Comparison of ENCODE assay signal across 6 cellular contexts in the genomic region with DNA sequence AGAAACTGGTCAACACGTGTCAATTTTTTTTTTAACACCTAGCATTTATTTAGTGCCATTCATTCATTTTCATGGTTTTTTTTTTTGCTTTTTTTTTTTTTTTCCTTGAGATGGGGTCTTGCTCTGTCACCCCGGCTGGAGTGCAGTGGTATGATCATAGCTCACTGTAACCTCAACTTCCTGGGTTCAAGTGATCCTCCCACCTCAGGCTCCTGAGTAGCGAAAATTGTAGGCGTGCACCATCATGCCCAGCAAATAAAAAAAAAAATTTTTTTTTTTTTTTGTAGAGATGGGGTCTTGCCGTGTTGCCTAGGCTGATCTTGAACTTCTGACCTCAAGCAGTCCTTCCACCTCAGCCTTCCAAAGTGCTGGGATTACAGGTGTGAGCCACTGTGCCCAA.
"Had no signal": no experiment of that assay in that cellular context is flagged by ENCODE, and none has a peak within 500 bp of the region (broad histone marks: within the 10 kb centered on the region; RNA-seq: fewer than 3 reads in every experiment).

No MANE protein-coding gene starts in this region.

- DNase-seq: GOT3, H7, IMR-90, KBM-7 had no signal

- ATAC-seq: HCT116 had no signal

- H3K9me3 ChIP-seq: HAP-1 had no signal

- H3K4me3 ChIP-seq: HAP-1 had no signal
